Comparison of ENCODE assay signal across 10 cellular contexts in the genomic region with DNA sequence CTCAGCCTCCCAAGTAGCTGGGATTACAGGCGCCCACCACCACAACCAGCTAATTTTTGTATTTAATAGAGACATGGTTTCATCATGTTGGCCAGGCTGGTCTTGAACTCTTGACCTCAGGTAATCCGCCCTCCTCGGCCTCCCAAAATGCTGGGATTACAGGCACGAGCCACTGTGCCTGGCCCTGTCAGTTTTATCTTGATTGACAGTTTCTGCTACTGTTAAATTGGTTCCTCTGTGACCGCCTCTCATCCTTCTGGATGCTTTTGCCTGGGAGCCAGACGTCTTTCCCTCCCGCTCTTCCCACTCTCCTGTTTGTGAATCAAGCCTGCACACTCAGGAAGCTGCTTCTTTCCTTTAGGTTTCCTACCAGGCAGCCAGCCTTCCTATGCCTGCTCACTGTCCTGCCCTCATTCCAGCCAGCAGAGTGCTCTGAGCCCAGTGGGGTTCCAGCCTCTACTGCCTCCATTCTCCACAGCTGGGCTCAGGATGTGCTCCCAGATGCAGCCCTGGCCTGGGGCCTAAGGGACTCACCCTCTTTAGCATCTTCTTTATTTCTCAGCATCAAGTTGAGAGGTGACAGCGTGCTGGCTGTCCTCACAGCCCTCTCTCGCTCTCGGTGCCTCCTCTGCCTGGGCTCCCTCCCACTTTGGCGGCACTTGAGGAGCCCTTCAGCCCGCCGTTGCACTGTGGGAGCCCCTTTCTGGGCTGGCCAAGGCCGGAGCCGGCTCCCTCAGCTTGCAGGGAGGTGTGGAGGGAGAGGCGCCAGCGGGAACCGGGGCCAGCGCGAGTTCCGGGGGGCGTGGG. TPM values are rescaled to one million over a fixed set of nuclear protein-coding genes. Genes with fewer than 3 reads are reported as not detected.
A peak's percentile ranks its signal among the peaks of the same experiment; 100 is the strongest.
DNase-seq lines count a peak whose midpoint lies in the region; ATAC-seq, FAIRE-seq and TF ChIP-seq lines count a peak whose summit lies in the region.
"Not testable (repeated sequence)": the region's sequence is repeated elsewhere in the genome, so short reads cannot be mapped to it uniquely, and the experiment has no call there.
"Had no signal": no experiment of that assay in that cellular context is flagged by ENCODE, and none has a peak within 500 bp of the region (broad histone marks: within the 10 kb centered on the region; RNA-seq: fewer than 3 reads in every experiment).

No MANE protein-coding gene starts in this region.

- not testable (repeated sequence) for H4K20me1 ChIP-seq in BLaER1 treated with 17β-estradiol and CSF1 and Interleukin-3, amounts not matched to agents 10 nM and 100 nM; K562 (replicated peaks; ENCODE audit: control insufficient read depth, insufficient read depth, low read length); osteoblast (ENCODE audit: insufficient read depth, low read length)

- not testable (repeated sequence) for H3K4me3 Mint-ChIP-seq in activated CD8-positive, alpha-beta T cell treated with anti-CD3 and anti-CD28 coated beads, Interleukin-2, amount 10 ng/mL, durations not matched to agents 7 days and 5 days; stimulated activated naive B cell treated with anti-CD40 and anti-IgM and Interleukin-4, amounts not matched to agents 10 μg/mL and 1 μg/mL and 100 μg/mL, for 72 hours

- peak overlapping the region in 3 of 10 experiments; percentile 6 to 36 (median 14); a peak in 3 of 20 replicates for H3K4me3 ChIP-seq in BLaER1 treated with 17β-estradiol and CSF1 and Interleukin-3, amounts not matched to agents 10 nM and 100 nM
- H3K4me3 ChIP-seq in K562; left ventricle myocardium inferior; mesenchymal stem cell (ENCODE audit: insufficient read depth in 1 of 2, low read depth in 1 of 2, low read length in 2 of 2); osteoblast (ENCODE audit: insufficient read depth, low read length): not testable (repeated sequence)

- intact Hi-C loops in K562 (cut with micrococcal nuclease); left ventricle myocardium inferior (cut with micrococcal nuclease): not testable (repeated sequence)

- H3K36me3 ChIP-seq in BLaER1 treated with 17β-estradiol and CSF1 and Interleukin-3, amounts not matched to agents 10 nM and 100 nM, result peaks cover 0 to 44% (median 6%) of the 10 kb centered on the region in 11 experiments; a peak in 10 of 22 replicates
- not testable (repeated sequence) for H3K36me3 ChIP-seq in K562 (ENCODE audit: control insufficient read depth, insufficient read depth, low read length); left ventricle myocardium inferior; mesenchymal stem cell (ENCODE audit: control insufficient read depth in 1 of 2, insufficient read depth in 2 of 2, low read depth in 1 of 2, low read length in 2 of 2); osteoblast (ENCODE audit: insufficient read depth, low read length)

- not testable (repeated sequence) for H3K9me3 Mint-ChIP-seq in activated CD8-positive, alpha-beta T cell treated with anti-CD3 and anti-CD28 coated beads, Interleukin-2, amount 10 ng/mL, durations not matched to agents 7 days and 5 days (ENCODE audit: insufficient read depth); stimulated activated naive B cell treated with anti-CD40 and anti-IgM and Interleukin-4, amounts not matched to agents 10 μg/mL and 1 μg/mL and 100 μg/mL, for 72 hours

- not testable (repeated sequence) for H2AFZ ChIP-seq in K562 (ENCODE audit: low read depth, low read length); mesenchymal stem cell (ENCODE audit: low read depth, low read length); osteoblast (ENCODE audit: low read length)

- not testable (repeated sequence) for H2AK5ac ChIP-seq in mesenchymal stem cell (ENCODE audit: low read length, severe bottlenecking)

- not testable (repeated sequence) for H3K36me3 Mint-ChIP-seq in activated CD8-positive, alpha-beta T cell treated with anti-CD3 and anti-CD28 coated beads, Interleukin-2, amount 10 ng/mL, durations not matched to agents 7 days and 5 days (ENCODE audit: low read depth); stimulated activated naive B cell treated with anti-CD40 and anti-IgM and Interleukin-4, amounts not matched to agents 10 μg/mL and 1 μg/mL and 100 μg/mL, for 72 hours

- H3K4me1 ChIP-seq in BLaER1 treated with 17β-estradiol and CSF1 and Interleukin-3, amounts not matched to agents 10 nM and 100 nM, result peaks cover 59 to 95% (median 82%) of the 10 kb centered on the region in 10 experiments
- H3K4me1 ChIP-seq in K562 (replicated peaks in 1 of 2; ENCODE audit: control insufficient read depth in 2 of 2, insufficient read depth in 2 of 2, low read length in 2 of 2); mesenchymal stem cell (ENCODE audit: control insufficient read depth, insufficient read depth, low read depth, low read length); osteoblast (ENCODE audit: insufficient read depth, low read length): not testable (repeated sequence)
- peaks cover 24% of the 10 kb centered on the region for H3K4me1 ChIP-seq in left ventricle myocardium inferior

- H3K27ac ChIP-seq in BLaER1 treated with 17β-estradiol and CSF1 and Interleukin-3, amounts not matched to agents 10 nM and 100 nM, result peak overlapping the region in 10 of 11 experiments; percentile 64 to 97 (median 94); a peak in 19 of 22 replicates
- not testable (repeated sequence) for H3K27ac ChIP-seq in K562 (ENCODE audit: extremely low read depth, low read depth, low read length); mesenchymal stem cell (ENCODE audit: low read length, poor library complexity, severe bottlenecking); osteoblast (ENCODE audit: low read depth, low read length)
- peak overlapping the region; percentile 85 for H3K27ac ChIP-seq in left ventricle myocardium inferior (replicated peaks)

- peaks cover 26% of the 10 kb centered on the region for H3K4me1 Mint-ChIP-seq in activated CD8-positive, alpha-beta T cell treated with anti-CD3 and anti-CD28 coated beads, Interleukin-2, amount 10 ng/mL, durations not matched to agents 7 days and 5 days (ENCODE audit: low read depth)
- H3K4me1 Mint-ChIP-seq in stimulated activated naive B cell treated with anti-CD40 and anti-IgM and Interleukin-4, amounts not matched to agents 10 μg/mL and 1 μg/mL and 100 μg/mL, for 72 hours, result peaks cover 35 to 46% of the 10 kb centered on the region in 2 donors

- H3K4me2 ChIP-seq in BLaER1 treated with 17β-estradiol and CSF1 and Interleukin-3, amounts not matched to agents 10 nM and 100 nM, result peak overlapping the region; percentile 94 to 100 (median 98)
- not testable (repeated sequence) for H3K4me2 ChIP-seq in K562 (ENCODE audit: insufficient read depth, low read length); mesenchymal stem cell (ENCODE audit: low read length, poor library complexity, severe bottlenecking); osteoblast (ENCODE audit: insufficient read depth, low read length)

- not testable (repeated sequence) for H2BK120ac ChIP-seq in mesenchymal stem cell (ENCODE audit: low read depth, low read length)

- H3K18ac ChIP-seq in mesenchymal stem cell (ENCODE audit: low read depth in 1 of 2, low read length in 2 of 2), result not testable (repeated sequence)

- H3K79me1 ChIP-seq in mesenchymal stem cell (replicated peaks; ENCODE audit: low read length, poor library complexity, severe bottlenecking), result not testable (repeated sequence)

- not testable (repeated sequence) for H3K23ac ChIP-seq in mesenchymal stem cell (ENCODE audit: low read length in 2 of 2)

- not testable (repeated sequence) for TF ChIP-seq CTCF in K562 (IDR thresholded peaks at IDR 0.05 in 2 of 3, conservative IDR thresholded peaks at IDR 0.05 in 1 of 3; ENCODE audit: insufficient read depth in 2 of 3, low read depth in 1 of 3, low read length in 3 of 3); left ventricle myocardium inferior (IDR thresholded peaks at IDR 0.05; ENCODE audit: borderline replicate concordance); osteoblast (IDR thresholded peaks at IDR 0.05; ENCODE audit: extremely low read depth, low read depth, low read length)

- not testable (repeated sequence) for TF ChIP-seq POLR2A in K562 (conservative IDR thresholded peaks at IDR 0.05)

- not testable (repeated sequence) for TF ChIP-seq EP300 in K562 (IDR thresholded peaks at IDR 0.05; ENCODE audit: low read length)

- H3K79me2 ChIP-seq in K562 (ENCODE audit: control insufficient read depth, insufficient read depth, low read length); osteoblast (ENCODE audit: insufficient read depth, low read length): not testable (repeated sequence)

- POLR2A ChIA-PET in activated CD8-positive, alpha-beta T cell treated with anti-CD3 and anti-CD28 coated beads, Interleukin-2, amount 10 ng/mL, durations not matched to agents 7 days and 5 days (lab: Charles Lee); K562 (lab: Yijun Ruan, JAX): not testable (repeated sequence)

- H3K9ac ChIP-seq in BLaER1 treated with 17β-estradiol and CSF1 and Interleukin-3, amounts not matched to agents 10 nM and 100 nM, result peak overlapping the region in 7 of 11 experiments; percentile 88 to 92 (median 92); a peak in 13 of 22 replicates
- not testable (repeated sequence) for H3K9ac ChIP-seq in K562 (ENCODE audit: insufficient read depth in 1 of 2, low read depth in 2 of 2, low read length in 2 of 2); mesenchymal stem cell (ENCODE audit: low read length)

- H4K8ac ChIP-seq in mesenchymal stem cell (ENCODE audit: low read length), result not testable (repeated sequence)

- H3K27me3 Mint-ChIP-seq in activated CD8-positive, alpha-beta T cell treated with anti-CD3 and anti-CD28 coated beads, Interleukin-2, amount 10 ng/mL, durations not matched to agents 7 days and 5 days (ENCODE audit: low read depth); stimulated activated naive B cell treated with anti-CD40 and anti-IgM and Interleukin-4, amounts not matched to agents 10 μg/mL and 1 μg/mL and 100 μg/mL, for 72 hours: not testable (repeated sequence)

- H2BK12ac ChIP-seq in mesenchymal stem cell (ENCODE audit: low read length in 2 of 2), result not testable (repeated sequence)

- peak overlapping the region; percentile 26 for H3K27ac Mint-ChIP-seq in activated CD8-positive, alpha-beta T cell treated with anti-CD3 and anti-CD28 coated beads, Interleukin-2, amount 10 ng/mL, durations not matched to agents 7 days and 5 days
- peak overlapping the region; percentile 56 for H3K27ac Mint-ChIP-seq in stimulated activated naive B cell treated with anti-CD40 and anti-IgM and Interleukin-4, amounts not matched to agents 10 μg/mL and 1 μg/mL and 100 μg/mL, for 72 hours

- 10% methylated on average over 20 of the region's 22 CpGs for WGBS in K562 (ENCODE audit: insufficient coverage, low coverage, missing lambda C conversion rate)
- 94% methylated on average over 22 of the region's 22 CpGs for WGBS in mesenchymal stem cell

- DNase-seq in activated CD8-positive, alpha-beta T cell treated with anti-CD3 and anti-CD28 coated beads, Interleukin-2, amount 10 ng/mL, durations not matched to agents 7 days and 5 days, result peak; percentile 5
- DNase-seq in K562 (ENCODE audit: extremely low read depth in 1 of 4, low spot score in 3 of 4); left ventricle myocardium inferior; mesenchymal stem cell; stimulated activated naive B cell treated with anti-CD40 and anti-IgM and Interleukin-4, amounts not matched to agents 10 μg/mL and 1 μg/mL and 100 μg/mL, for 72 hours: not testable (repeated sequence)
- DNase-seq in osteoblast (ENCODE audit: insufficient read length, low spot score, missing footprints), result peak; percentile 43

- not testable (repeated sequence) for TF ChIP-seq RAD21 in K562 (CRISPR knock-in tag; conservative IDR thresholded peaks at IDR 0.05 in 1 of 2, IDR thresholded peaks at IDR 0.05 in 1 of 2)

- not testable (repeated sequence) for BruUV-seq in K562 (replicated peaks; lab: Mats Ljungman, UMichigan)

- not testable (repeated sequence) for FAIRE-seq in K562 (lab: Jason Lieb, UNC)

- not testable (repeated sequence) for ATAC-seq in activated CD8-positive, alpha-beta T cell treated with anti-CD3 and anti-CD28 coated beads, Interleukin-2, amount 10 ng/mL, durations not matched to agents 7 days and 5 days; K562; stimulated activated naive B cell treated with anti-CD40 and anti-IgM and Interleukin-4, amounts not matched to agents 10 μg/mL and 1 μg/mL and 100 μg/mL, for 72 hours (replicated peaks)

- peaks cover 0 to 18% (median 0%) of the 10 kb centered on the region in 11 experiments; a peak in 3 of 22 replicates for H3K27me3 ChIP-seq in BLaER1 treated with 17β-estradiol and CSF1 and Interleukin-3, amounts not matched to agents 10 nM and 100 nM
- H3K27me3 ChIP-seq in K562 (ENCODE audit: control insufficient read depth in 2 of 2, insufficient read depth in 2 of 2, low read length in 2 of 2) (peaks cover 51 to 76% of the 10 kb centered on the region in 2 experiments), mesenchymal stem cell (ENCODE audit: control insufficient read depth in 1 of 2, insufficient read depth in 1 of 2, low read length in 2 of 2) (peaks cover 4 to 41% of the 10 kb centered on the region in 2 experiments)
- not testable (repeated sequence) for H3K27me3 ChIP-seq in left ventricle myocardium inferior (ENCODE audit: low read depth); osteoblast (ENCODE audit: insufficient read depth, low read length)

- H4K91ac ChIP-seq in mesenchymal stem cell (ENCODE audit: low read length), result peak overlapping the region; percentile 21

- peaks cover 0 to 28% (median 12%) of the 10 kb centered on the region in 11 experiments; a peak in 16 of 22 replicates for H3K9me3 ChIP-seq in BLaER1 treated with 17β-estradiol and CSF1 and Interleukin-3, amounts not matched to agents 10 nM and 100 nM (replicated peaks in 1 of 11)
- H3K9me3 ChIP-seq in K562 (replicated peaks; ENCODE audit: control insufficient read depth, insufficient read depth, low read depth, low read length); left ventricle myocardium inferior (replicated peaks); mesenchymal stem cell (ENCODE audit: control insufficient read depth, low read length); osteoblast (ENCODE audit: low read depth, low read length): not testable (repeated sequence)

- H2BK5ac ChIP-seq in mesenchymal stem cell (ENCODE audit: low read depth, low read length, poor library complexity, severe bottlenecking), result not testable (repeated sequence)

- not testable (repeated sequence) for H3K9me1 ChIP-seq in K562 (ENCODE audit: control insufficient read depth, insufficient read depth, low read length)

- not testable (repeated sequence) for H3K14ac ChIP-seq in mesenchymal stem cell (ENCODE audit: low read length in 2 of 2)

- CTCF ChIA-PET in activated CD8-positive, alpha-beta T cell treated with anti-CD3 and anti-CD28 coated beads, Interleukin-2, amount 10 ng/mL, durations not matched to agents 7 days and 5 days (lab: Charles Lee); K562 (lab: Yijun Ruan, JAX; ENCODE audit: low intra/inter-chr PET ratio): not testable (repeated sequence)

- not testable (repeated sequence) for H3K4ac ChIP-seq in mesenchymal stem cell (ENCODE audit: low read depth in 1 of 2, low read length in 2 of 2)

- not testable (repeated sequence) for H2BK15ac ChIP-seq in mesenchymal stem cell (ENCODE audit: low read depth, poor library complexity, severe bottlenecking)

- in situ Hi-C loops in K562 (cut with MboI), result not testable (repeated sequence)

RNA-seq across cellular contexts. Expression of a gene that starts 5.0 kb away (rescaled TPM):
- total RNA-seq in activated CD8-positive, alpha-beta T cell treated with anti-CD3 and anti-CD28 coated beads, Interleukin-2, amount 10 ng/mL, durations not matched to agents 7 days and 5 days, result under 1 TPM; 0.13 to 0.21 TPM
- total RNA-seq in K562 (2011; cell fraction: chromatin; rRNA removed; ENCODE audit: low replicate concordance), result 0.09 TPM in 1 of 2 replicates, not detected in the other
- 0.26 TPM in 1 of 2 replicates, not detected in the other for total RNA-seq in K562 (2011; cell fraction: nucleolus; rRNA removed)
- 0.22 TPM in 1 of 2 replicates, not detected in the other for total RNA-seq in K562 (2011; cell fraction: nucleoplasm; rRNA removed)
- total RNA-seq in K562 (2014; rRNA removed), result 0.29 TPM in 1 of 2 replicates, not detected in the other
- 0.04 TPM in 1 of 2 replicates, not detected in the other for total RNA-seq in K562 (2014; rRNA removed; fragmentation: Illumina TruSeq; extraction: Trizol)
- total RNA-seq in K562 (2015; rRNA removed; fragmentation: Illumina TruSeq; extraction: Trizol), result 0.04 TPM in 2 replicates
- total RNA-seq in K562 (2021), result 0.13 TPM in 1 of 2 replicates, not detected in the other
- polyA plus RNA-seq in K562 (2011; rRNA removed), result 0.03 TPM in 1 of 2 replicates, not detected in the other
- not detected in 2 replicates for polyA plus RNA-seq in K562 (2011; cell fraction: cytosol; rRNA removed)
- 0.03 TPM in 1 of 2 replicates, not detected in the other for polyA plus RNA-seq in K562 (2011; cell fraction: nucleus; rRNA removed)
- polyA plus RNA-seq in K562 (2012), result 0.05 and 0.06 TPM in 2 replicates
- polyA plus RNA-seq in K562 (2014; fragmentation: Illumina TruSeq; extraction: Trizol), result not detected in 2 replicates
- under 1 TPM in 1 of 2 experiments, not detected in 1; 0.14 TPM for polyA plus RNA-seq in K562 (2014; fragmentation: Nextera tagmentation; extraction: Ambion mirVana)
- not detected in 2 replicates for polyA plus RNA-seq in K562 (2014; rRNA removed)
- not detected in 2 replicates for polyA minus RNA-seq in K562 (2011; rRNA and poly(A)+ RNA removed)
- not detected in 2 replicates for polyA minus RNA-seq in K562 (2011; cell fraction: cytosol; rRNA and poly(A)+ RNA removed)
- not detected in 2 replicates for polyA minus RNA-seq in K562 (2011; cell fraction: nucleus; rRNA and poly(A)+ RNA removed)
- total RNA-seq in left ventricle myocardium inferior, result not detected
- polyA plus RNA-seq in mesenchymal stem cell (2013, experiment 1 of 2), result not detected
- 0.01 TPM for polyA plus RNA-seq in mesenchymal stem cell (2013, experiment 2 of 2)
- total RNA-seq in osteoblast, result under 0.01 TPM in 1 of 2 replicates, not detected in the other
- total RNA-seq: HFFc6 had no signal
- polyA plus RNA-seq: BJ; CD4-positive, CD25-positive, alpha-beta regulatory T cell had no signal
